In genomic region chr2:41697389-41697788, GRCh38 we compare ENCODE assay signal across 28 cellular contexts.
DNase-seq lines count a peak whose midpoint lies in the region; TF ChIP-seq lines count a peak whose summit lies in the region.
"Had no signal": no experiment of that assay in that cellular context is flagged by ENCODE, and none has a peak within 500 bp of the region (broad histone marks: within the 10 kb centered on the region; RNA-seq: fewer than 3 reads in every experiment).

No MANE protein-coding gene starts in this region.

- no peak overlapping the region for H4K12ac ChIP-seq in trophoblast cell (ENCODE audit: low read depth, low read length)

- H2BK120ac ChIP-seq in trophoblast cell (ENCODE audit: insufficient read depth, low read length, poor library complexity), result no peak overlapping the region

- H4K8ac ChIP-seq in trophoblast cell (ENCODE audit: low read depth, low read length), result no peak overlapping the region

- intact Hi-C loops in CD14-positive monocyte (cut with micrococcal nuclease), result loop anchor here in 1 of 2 donors (10.0 kb wide), 1 partner anchor 1783 kb away; no protein-coding TSS in a partner anchor

- DNase-seq in trophoblast cell (no peak), CD14-positive monocyte (ENCODE audit: low spot score) (no peak)
- DNase-seq: 8988T; ACHN; AML-193; BE2C; C1 segment of cervical spinal cord; Caco-2; Calu3; CD4-positive, alpha-beta memory T cell; CD4-positive, alpha-beta T cell; CD4-positive, CD25-positive, alpha-beta regulatory T cell; CD8-positive, alpha-beta memory T cell; CD8-positive, alpha-beta T cell; COR-L47; DMS 273 treated with DMSO at 0.1 percent for 48 hours; DMS153; DMS53; DMS79; DMS79 treated with DMSO at 0.1 percent for 48 hours; DND-41; EL had no signal

- no peaks in the 10 kb centered on the region for H3K9me3 ChIP-seq in trophoblast cell (ENCODE audit: insufficient read depth, low read depth, low read length)
- H3K9me3 ChIP-seq: A549; BE2C; BLaER1; BLaER1 treated with 17β-estradiol and CSF1 and Interleukin-3, amounts not matched to agents 10 nM and 100 nM; Caco-2 had no signal

- no peak overlapping the region for H2AFZ ChIP-seq in trophoblast cell (ENCODE audit: insufficient read depth, low read length, poor library complexity)

- no peaks in the 10 kb centered on the region for H3K79me2 ChIP-seq in trophoblast cell (ENCODE audit: control insufficient read depth, insufficient read depth, low read length, poor library complexity)

- peaks cover 0 to 1% (median 0%) of the 10 kb centered on the region in 7 donors for H3K9me3 Mint-ChIP-seq in CD14-positive monocyte
- H3K9me3 Mint-ChIP-seq: CD4-positive, alpha-beta T cell; CD4-positive, CD25-positive, alpha-beta regulatory T cell; CD8-positive, alpha-beta T cell had no signal

- no peak overlapping the region for H3K18ac ChIP-seq in trophoblast cell (ENCODE audit: low read length)

- no peaks in the 10 kb centered on the region for H3K79me1 ChIP-seq in trophoblast cell (ENCODE audit: low read length)

- H4K91ac ChIP-seq in trophoblast cell (ENCODE audit: low read depth, low read length), result peak overlapping the region; percentile 35

- H3K14ac ChIP-seq in trophoblast cell (ENCODE audit: low read length), result no peak overlapping the region

- no peak overlapping the region for H3K27ac Mint-ChIP-seq in CD14-positive monocyte
- H3K27ac Mint-ChIP-seq: B cell; CD4-positive, alpha-beta memory T cell; CD4-positive, alpha-beta T cell; CD4-positive, CD25-positive, alpha-beta regulatory T cell; CD8-positive, alpha-beta memory T cell; CD8-positive, alpha-beta T cell had no signal

- peaks cover 12% of the 10 kb centered on the region for H3K4me1 Mint-ChIP-seq in CD14-positive monocyte

- no peak overlapping the region for H3K9ac ChIP-seq in trophoblast cell (ENCODE audit: low read length)
- H3K9ac ChIP-seq: BLaER1; BLaER1 treated with 17β-estradiol and CSF1 and Interleukin-3, amounts not matched to agents 10 nM and 100 nM had no signal

- no peak overlapping the region for H3K4me2 ChIP-seq in trophoblast cell (ENCODE audit: low read length)
- H3K4me2 ChIP-seq: A549; BLaER1; BLaER1 treated with 17β-estradiol and CSF1 and Interleukin-3, amounts not matched to agents 10 nM and 100 nM had no signal

- H2AK5ac ChIP-seq in trophoblast cell (ENCODE audit: low read length), result no peak overlapping the region

- H3K27me3 Mint-ChIP-seq in CD14-positive monocyte (ENCODE audit: low read depth in 3 of 3), result peaks cover 3 to 5% (median 4%) of the 10 kb centered on the region in 3 donors
- H3K27me3 Mint-ChIP-seq: CD4-positive, CD25-positive, alpha-beta regulatory T cell had no signal

- no peaks in the 10 kb centered on the region for H3K4me1 ChIP-seq in trophoblast cell (ENCODE audit: control insufficient read depth in 1 of 2, insufficient read depth in 2 of 2, low read length in 2 of 2)
- H3K4me1 ChIP-seq: A549; BE2C; BLaER1; BLaER1 treated with 17β-estradiol and CSF1 and Interleukin-3, amounts not matched to agents 10 nM and 100 nM; Caco-2 had no signal

- H3K27ac ChIP-seq in trophoblast cell (ENCODE audit: low read depth, low read length), result no peak overlapping the region
- H3K27ac ChIP-seq: 22Rv1; A549; BLaER1; BLaER1 treated with 17β-estradiol and CSF1 and Interleukin-3, amounts not matched to agents 10 nM and 100 nM; C4-2B had no signal

- TF ChIP-seq CTCF in CD14-positive monocyte (IDR thresholded peaks at IDR 0.05), result no peak

- H3K36me3 ChIP-seq in trophoblast cell (ENCODE audit: control insufficient read depth in 1 of 2, insufficient read depth in 2 of 2, low read length in 2 of 2), result no peaks in the 10 kb centered on the region
- H3K36me3 ChIP-seq: BE2C; BLaER1; BLaER1 treated with 17β-estradiol and CSF1 and Interleukin-3, amounts not matched to agents 10 nM and 100 nM had no signal

- no peak overlapping the region for H3K4ac ChIP-seq in trophoblast cell (ENCODE audit: low read depth, low read length)

- no peak overlapping the region for H3K23ac ChIP-seq in trophoblast cell (ENCODE audit: low read length)

- no CpG with 5 or more reads among the region's 36 CpGs for whole genome bisulfite sequencing in trophoblast cell (ENCODE audit: extremely low coverage, insufficient coverage, insufficient read length)

- H3K27me3 ChIP-seq in trophoblast cell (ENCODE audit: insufficient read depth, low read length), result no peaks in the 10 kb centered on the region
- H3K27me3 ChIP-seq: BLaER1; BLaER1 treated with 17β-estradiol and CSF1 and Interleukin-3, amounts not matched to agents 10 nM and 100 nM had no signal

- no peak overlapping the region for H3K4me3 ChIP-seq in trophoblast cell (ENCODE audit: low read depth, low read length)
- H3K4me3 ChIP-seq: A549; BLaER1; BLaER1 treated with 17β-estradiol and CSF1 and Interleukin-3, amounts not matched to agents 10 nM and 100 nM had no signal

- no peaks in the 10 kb centered on the region for H3K36me3 Mint-ChIP-seq in CD14-positive monocyte
- H3K36me3 Mint-ChIP-seq: CD4-positive, alpha-beta memory T cell; CD4-positive, CD25-positive, alpha-beta regulatory T cell; CD8-positive, alpha-beta memory T cell; CD8-positive, alpha-beta T cell had no signal

- no peak overlapping the region for H3K4me3 Mint-ChIP-seq in CD14-positive monocyte
- H3K4me3 Mint-ChIP-seq: B cell; CD4-positive, alpha-beta memory T cell; CD4-positive, alpha-beta T cell; CD4-positive, CD25-positive, alpha-beta regulatory T cell; CD8-positive, alpha-beta memory T cell; CD8-positive, alpha-beta T cell had no signal

- H2BK12ac ChIP-seq in trophoblast cell (ENCODE audit: low read length), result no peak overlapping the region

- no peak overlapping the region for H2BK5ac ChIP-seq in trophoblast cell (ENCODE audit: low read depth, low read length, poor library complexity)
